Comparison of ENCODE assay signal across 9 cellular contexts in genomic region chr1:19643602-19644419, GRCh38. TPM values are rescaled to one million over a fixed set of nuclear protein-coding genes. Genes with fewer than 3 reads are reported as not detected.
DNase-seq lines count a peak whose midpoint lies in the region; ATAC-seq lines count a peak whose summit lies in the region.
"Had no signal": no experiment of that assay in that cellular context is flagged by ENCODE, and none has a peak within 500 bp of the region (broad histone marks: within the 10 kb centered on the region; RNA-seq: fewer than 3 reads in every experiment).

Gene NBL1 (plus strand): TSS chr1:19644311. CDS start chr1:19655031, 10,720 bp downstream.

- peak; percentile 32 for DNase-seq in NCI-H460 (ENCODE audit: extremely low read depth, low read depth)
- peak; percentile 81 for DNase-seq in activated T-cell treated with anti-CD3 and anti-CD28 coated beads, Interleukin-2, amount 50 U/mL, for 24 hours
- peak; percentile 31 to 78 for DNase-seq in stimulated activated CD8-positive, alpha-beta memory T cell treated with anti-CD3 and anti-CD28 coated beads, Interleukin-7, amount 100 ng/mL, for 4 hours (ENCODE audit: low read depth in 2 of 2)
- DNase-seq in SHP77 (lab: John Stamatoyannopoulos, UW), result no peak

- H3K36me3 Mint-ChIP-seq in activated T-cell treated with anti-CD3 and anti-CD28 coated beads, Interleukin-2, amount 50 U/mL, for 24 hours (ENCODE audit: low read depth), result peaks cover 3% of the 10 kb centered on the region

- H3K27ac Mint-ChIP-seq in activated T-cell treated with anti-CD3 and anti-CD28 coated beads, Interleukin-2, amount 50 U/mL, for 24 hours, result peak within 1 kb of the TSS; percentile 90

- H3K9me3 ChIP-seq in muscle layer of colon (ENCODE audit: low read length), result no peaks in the 10 kb centered on the region
- H3K9me3 ChIP-seq: neutrophil had no signal

- peak within 1 kb of the TSS; percentile 87 for H3K4me3 Mint-ChIP-seq in activated T-cell treated with anti-CD3 and anti-CD28 coated beads, Interleukin-2, amount 50 U/mL, for 24 hours

- H3K4me1 ChIP-seq in muscle layer of colon (ENCODE audit: insufficient read depth, low read length), result peaks cover 38% of the 10 kb centered on the region

- H3K27me3 Mint-ChIP-seq in activated T-cell treated with anti-CD3 and anti-CD28 coated beads, Interleukin-2, amount 50 U/mL, for 24 hours, result peaks cover 34% of the 10 kb centered on the region

- ATAC-seq in GM19372 (IDR thresholded peaks at IDR 0.05; ENCODE audit: low read depth, unreplicated experiment), result peak; percentile 66
- peak; percentile 55 for ATAC-seq in esophagus mucosa
- no peak for ATAC-seq in GM19324 (IDR thresholded peaks at IDR 0.05; ENCODE audit: low FRiP score, unreplicated experiment)

- no peaks in the 10 kb centered on the region for H3K36me3 ChIP-seq in muscle layer of colon (ENCODE audit: insufficient read depth, low read length)
- H3K36me3 ChIP-seq: neutrophil had no signal

- peak within 1 kb of the TSS; percentile 95 for H3K27ac ChIP-seq in muscle layer of colon (ENCODE audit: low read depth, low read length)
- H3K27ac ChIP-seq: neutrophil had no signal

- peak within 1 kb of the TSS; percentile 94 for H3K9ac ChIP-seq in muscle layer of colon (ENCODE audit: low read length)

- H3K4me1 Mint-ChIP-seq in activated T-cell treated with anti-CD3 and anti-CD28 coated beads, Interleukin-2, amount 50 U/mL, for 24 hours (ENCODE audit: low read depth), result peaks cover 33% of the 10 kb centered on the region

- peak within 1 kb of the TSS; percentile 87 to 89 for H3K4me3 ChIP-seq in muscle layer of colon (ENCODE audit: low read depth in 1 of 2, low read length in 2 of 2)

- H3K27me3 ChIP-seq in muscle layer of colon (ENCODE audit: control insufficient read depth in 1 of 2, insufficient read depth in 2 of 2, low read length in 2 of 2), result no peaks in the 10 kb centered on the region

- H3K9me3 Mint-ChIP-seq in activated T-cell treated with anti-CD3 and anti-CD28 coated beads, Interleukin-2, amount 50 U/mL, for 24 hours, result no peaks in the 10 kb centered on the region

RNA-seq across cellular contexts. Expression of gene NBL1, which starts in this region (rescaled TPM):
- total RNA-seq in NCI-H460 (2014; rRNA removed; shearing (Covaris generic)), result 13.9 and 16.2 TPM in 2 replicates
- polyA plus RNA-seq in NCI-H460 (2014; cell fraction: nucleus; rRNA removed), result 9.9 and 42.1 TPM in 2 replicates
- 93.5 TPM for total RNA-seq in esophagus mucosa

Comparison
In these comparisons a context has a peak if more than half of its experiments do, and no peak if none do; other contexts are left out.
1. DNase-seq: peak in NCI-H460 (single experiment), activated T-cell treated with anti-CD3 and anti-CD28 coated beads, Interleukin-2, amount 50 U/mL, for 24 hours (single experiment) and stimulated activated CD8-positive, alpha-beta memory T cell treated with anti-CD3 and anti-CD28 coated beads, Interleukin-7, amount 100 ng/mL, for 4 hours (2 of 2); none in SHP77 (0 of 2).